ENCODE assay signal across 8 cellular contexts in genomic region chr14:100241279-100241678, GRCh38. TPM values are rescaled to one million over a fixed set of nuclear protein-coding genes. Genes with fewer than 3 reads are reported as not detected.
A peak's percentile ranks its signal among the peaks of the same experiment; 100 is the strongest.
DNase-seq lines count a peak whose midpoint lies in the region; ATAC-seq and TF ChIP-seq lines count a peak whose summit lies in the region.

No MANE protein-coding gene starts in this region.

- WGBS in ovary, 3 donors: 26 to 27% (median 27%) methylated on average over 3 of the region's 3 CpGs

- H3K36me3 Mint-ChIP-seq in Calu3 (ENCODE audit: insufficient read depth, unreplicated experiment) (peaks cover 73% of the 10 kb centered on the region), endothelial cell (ENCODE audit: low read depth, unreplicated experiment) (peaks cover 14% of the 10 kb centered on the region)

- no peaks in the 10 kb centered on the region for H3K9me2 ChIP-seq in OCI-LY7 (ENCODE audit: insufficient read depth, low read length)

- H3K4me3 ChIP-seq in OCI-LY7 (ENCODE audit: low read depth, low read length, poor library complexity, severe bottlenecking) (peak overlapping the region; percentile 100), ovary (peak overlapping the region; percentile 92)

- H3K9me3 Mint-ChIP-seq in Calu3 (ENCODE audit: low read depth, unreplicated experiment) (no peaks in the 10 kb centered on the region), endothelial cell (ENCODE audit: unreplicated experiment) (no peaks in the 10 kb centered on the region)

- H3K27ac Mint-ChIP-seq in Calu3 (ENCODE audit: unreplicated experiment): peak overlapping the region; percentile 82
- peak overlapping the region; percentile 93 for H3K27ac Mint-ChIP-seq in endothelial cell (ENCODE audit: unreplicated experiment)

- CTCF ChIA-PET in Calu3 (lab: Charles Lee): interaction anchor here (0.5 to 1.2 kb wide), 3 partner anchors 20 to 116 kb away, joined by 4 to 5 read pairs (median 4); no protein-coding TSS in a partner anchor
- CTCF ChIA-PET in OCI-LY7 (lab: Charles Lee; ENCODE audit: unreplicated experiment): interaction anchor here (1.1 kb wide), 2 partner anchors 20 to 31 kb away, joined by 3 read pairs; no protein-coding TSS in a partner anchor

- H3K4me3 Mint-ChIP-seq in Calu3 (ENCODE audit: low read depth, unreplicated experiment) (peak overlapping the region; percentile 92), endothelial cell (ENCODE audit: unreplicated experiment) (peak overlapping the region; percentile 95)

- TF ChIP-seq CTCF in Calu3 (IDR thresholded peaks at IDR 0.05; ENCODE audit: unreplicated experiment): no peak
- TF ChIP-seq CTCF in OCI-LY7 (conservative IDR thresholded peaks at IDR 0.05; ENCODE audit: low read length): no peak
- TF ChIP-seq CTCF in endothelial cell (IDR thresholded peaks at IDR 0.05; ENCODE audit: unreplicated experiment): no peak
- no peak for TF ChIP-seq CTCF in ovary (IDR thresholded peaks at IDR 0.05)

- H4K20me1 ChIP-seq in OCI-LY7 (ENCODE audit: insufficient read depth, low read length): peaks cover 44% of the 10 kb centered on the region

- H3K79me2 ChIP-seq in OCI-LY7 (ENCODE audit: insufficient read depth, low read depth, low read length): peaks cover 89% of the 10 kb centered on the region

- DNase-seq in Calu3 (no peak), OCI-LY7 (ENCODE audit: low spot score) (no peak), endothelial cell (ENCODE audit: low spot score) (no peak), ovary (no peak), NCI-H2107 (lab: John Stamatoyannopoulos, UW) (no peak), DMS 273 treated with DMSO at 0.1 percent for 48 hours (lab: John Stamatoyannopoulos, UW) (no peak)

- H3K4me1 Mint-ChIP-seq in Calu3 (ENCODE audit: low read depth, unreplicated experiment): peaks cover 33% of the 10 kb centered on the region
- H3K4me1 Mint-ChIP-seq in endothelial cell (ENCODE audit: unreplicated experiment): peaks cover 38% of the 10 kb centered on the region

- H3K27me3 Mint-ChIP-seq in Calu3 (ENCODE audit: unreplicated experiment) (no peaks in the 10 kb centered on the region), endothelial cell (ENCODE audit: unreplicated experiment) (peaks cover 11% of the 10 kb centered on the region)

- no peak for TF ChIP-seq POLR2A in ovary (IDR thresholded peaks at IDR 0.05)

- H3K4me1 ChIP-seq in OCI-LY7 (ENCODE audit: insufficient read depth, low read length, poor library complexity, severe bottlenecking): peaks cover 59% of the 10 kb centered on the region
- H3K4me1 ChIP-seq in ovary (ENCODE audit: insufficient read depth): peaks cover 13% of the 10 kb centered on the region

- ATAC-seq in HG03139 (IDR thresholded peaks at IDR 0.05; ENCODE audit: unreplicated experiment) (no peak), GM21381 (IDR thresholded peaks at IDR 0.05; ENCODE audit: unreplicated experiment) (no peak)

- BruUV-seq in Calu3 (replicated peaks; lab: Mats Ljungman, UMichigan): no TSS peak
- no TSS peak for BruUV-seq in OCI-LY7 (replicated peaks; lab: Mats Ljungman, UMichigan)

- no peak for TF ChIP-seq EP300 in ovary (IDR thresholded peaks at IDR 0.05)

- no peak overlapping the region for H2AFZ ChIP-seq in OCI-LY7 (ENCODE audit: low read length)

- H3K27me3 ChIP-seq in ovary: no peaks in the 10 kb centered on the region

- H3K9me3 ChIP-seq in OCI-LY7 (ENCODE audit: low read length) (no peaks in the 10 kb centered on the region), ovary (no peaks in the 10 kb centered on the region)

- H3K36me3 ChIP-seq in OCI-LY7 (ENCODE audit: insufficient read depth, low read length): peaks cover 58% of the 10 kb centered on the region
- no peaks in the 10 kb centered on the region for H3K36me3 ChIP-seq in ovary

- peak overlapping the region; percentile 61 for H3K27ac ChIP-seq in OCI-LY7 (ENCODE audit: low read depth, low read length, poor library complexity, severe bottlenecking)
- peak overlapping the region in 1 of 2 donors; percentile 94 for H3K27ac ChIP-seq in ovary

- H3K4me2 ChIP-seq in OCI-LY7 (ENCODE audit: low read length): peak overlapping the region; percentile 93

- POLR2A ChIA-PET in OCI-LY7 (lab: Charles Lee): interaction anchor here (0.5 to 1.7 kb wide), 6 partner anchors 16 to 175 kb away, joined by 3 to 8 read pairs (median 4); no protein-coding TSS in a partner anchor

- intact Hi-C loops in Calu3 (cut with micrococcal nuclease; ENCODE audit: unreplicated experiment): no loop called here
- intact Hi-C loops in OCI-LY7 (cut with micrococcal nuclease; ENCODE audit: unreplicated experiment): loop anchor here (2.0 to 5.0 kb wide), 3 partner anchors 16 to 136 kb away; partner anchors contain the start of gene WDR25
- intact Hi-C loops in ovary (cut with DNase I): loop anchor here in 1 of 4 donors (5.0 to 10.0 kb wide), 2 partner anchors 71 to 134 kb away; partner anchors contain the start of gene WDR25

RNA-seq across cellular contexts. Expression of gene YY1, which starts 2.3 kb away (rescaled TPM):
- 99.0 and 100.0 TPM in 2 replicates for total RNA-seq in Calu3 (2022)
- 59.9 and 69.2 TPM in 2 replicates for total RNA-seq in OCI-LY7 (2014; rRNA removed; shearing (Covaris generic))
- total RNA-seq in OCI-LY7 (2022): 137 and 140 TPM in 2 replicates
- 81.7 TPM for total RNA-seq in endothelial cell (ENCODE audit: unreplicated experiment)
- 10 to 100 TPM; 37.0 to 68.6 (median 58.1) TPM for total RNA-seq in ovary
- 10 to 100 TPM; 24.1 to 75.8 TPM for polyA plus RNA-seq in ovary
